38 cellular contexts compared by ENCODE assay signal in genomic region chr12:57039016-57039798, GRCh38. TPM values are rescaled to one million over a fixed set of nuclear protein-coding genes. Genes with fewer than 3 reads are reported as not detected.
"Had no signal": no experiment of that assay in that cellular context is flagged by ENCODE, and none has a peak within 500 bp of the region (broad histone marks: within the 10 kb centered on the region; RNA-seq: fewer than 3 reads in every experiment).

No MANE protein-coding gene starts in this region.

- H3K27ac Mint-ChIP-seq: activated B cell treated with CpG ODN at 0.5 μM for 24 hours; activated CD4-positive, alpha-beta memory T cell treated with anti-CD3 and anti-CD28 coated beads for 36 hours; activated naive CD4-positive, alpha-beta T cell treated with anti-CD3 and anti-CD28 coated beads for 36 hours; activated naive CD8-positive, alpha-beta T cell treated with anti-CD3 and anti-CD28 coated beads for 36 hours; activated T-helper 1 cell treated with anti-CD3 and anti-CD28 coated beads, Interleukin-12 subunit alpha, Interleukin-12 subunit beta, Interleukin-2, Interleukin-4 antibody, amounts not matched to agents 30 ng/mL and 10 ng/mL and 1 ng/mL, durations not matched to agents 14 hours and 24 hours and 36 hours had no signal

- H3K36me3 Mint-ChIP-seq: activated CD4-positive, alpha-beta memory T cell treated with anti-CD3 and anti-CD28 coated beads for 36 hours; activated naive CD8-positive, alpha-beta T cell treated with anti-CD3 and anti-CD28 coated beads for 36 hours had no signal

- H3K36me3 ChIP-seq: brain microvascular endothelial cell, cardiac muscle cell had no signal

- H3K9me3 Mint-ChIP-seq: activated B cell treated with CpG ODN at 0.5 μM for 24 hours; activated CD4-positive, alpha-beta memory T cell treated with anti-CD3 and anti-CD28 coated beads for 36 hours; activated naive CD4-positive, alpha-beta T cell treated with anti-CD3 and anti-CD28 coated beads for 36 hours; activated naive CD8-positive, alpha-beta T cell treated with anti-CD3 and anti-CD28 coated beads for 36 hours; activated T-cell treated with anti-CD3 and anti-CD28 coated beads, Interleukin-2, amount 50 U/mL, for 4 hours; activated T-helper 1 cell treated with anti-CD3 and anti-CD28 coated beads, Interleukin-12 subunit alpha, Interleukin-12 subunit beta, Interleukin-2, Interleukin-4 antibody, amounts not matched to agents 30 ng/mL and 10 ng/mL and 1 ng/mL, durations not matched to agents 14 hours and 24 hours and 36 hours; central memory CD8-positive, alpha-beta T cell had no signal

- H3K4me3 ChIP-seq: cardiac muscle cell, Peyer's patch had no signal

- H3K27me3 Mint-ChIP-seq: activated B cell treated with CpG ODN at 0.5 μM for 24 hours; activated CD4-positive, alpha-beta memory T cell treated with anti-CD3 and anti-CD28 coated beads for 36 hours had no signal

- H3K27ac ChIP-seq: brain microvascular endothelial cell, cardiac muscle cell, Peyer's patch, VCaP had no signal

- DNase-seq: activated B cell treated with CpG ODN at 0.5 μM for 24 hours; activated CD4-positive, alpha-beta memory T cell treated with anti-CD3 and anti-CD28 coated beads for 36 hours; activated CD4-positive, alpha-beta T cell treated with anti-CD3 and anti-CD28 coated beads for 4 hours; activated CD4-positive, alpha-beta T cell treated with anti-CD3 and anti-CD28 coated beads, Interleukin-2, amount 50 U/mL, for 1 hour; activated CD4-positive, CD25-positive, alpha-beta regulatory T cell treated with anti-CD3 and anti-CD28 coated beads, Interleukin-2, amount 50 U/mL, for 72 hours; activated CD8-positive, alpha-beta memory T cell treated with anti-CD3 and anti-CD28 coated beads, Interleukin-2, amount 50 U/mL, for 4 hours; activated gamma-delta T cell treated with Interleukin-2 at 50 U/mL for 16 hours; activated naive CD4-positive, alpha-beta T cell treated with anti-CD3 and anti-CD28 coated beads for 36 hours; activated naive CD8-positive, alpha-beta T cell treated with anti-CD3 and anti-CD28 coated beads for 36 hours; activated T-cell treated with anti-CD3 and anti-CD28 coated beads for 4 hours; activated T-cell treated with anti-CD3 and anti-CD28 coated beads, Interleukin-2, amount 50 U/mL, for 4 hours; amniotic stem cell; aorta; brain microvascular endothelial cell; MM.1S; MV-4-11; NCI-H1092; NCI-H1436 treated with DMSO at 0.1 percent for 48 hours; NCI-H1694 treated with DMSO at 0.1 percent for 48 hours; NCI-H2029; NCI-H345; NCI-H524 treated with DMSO at 0.1 percent for 48 hours; PC-3; Peyer's patch; RPMI8226; SHP77 treated with DMSO at 0.1 percent for 48 hours; SW 1271; T-helper 1 cell; T-helper 2 cell; T-helper 9 cell had no signal

- H3K4me1 ChIP-seq: Peyer's patch had no signal

- H3K4me3 Mint-ChIP-seq: activated B cell treated with CpG ODN at 0.5 μM for 24 hours; activated CD4-positive, alpha-beta memory T cell treated with anti-CD3 and anti-CD28 coated beads for 36 hours; activated naive CD4-positive, alpha-beta T cell treated with anti-CD3 and anti-CD28 coated beads for 36 hours; activated naive CD8-positive, alpha-beta T cell treated with anti-CD3 and anti-CD28 coated beads for 36 hours; activated T-cell treated with anti-CD3 and anti-CD28 coated beads, Interleukin-2, amount 50 U/mL, for 4 hours; activated T-helper 1 cell treated with anti-CD3 and anti-CD28 coated beads, Interleukin-12 subunit alpha, Interleukin-12 subunit beta, Interleukin-2, Interleukin-4 antibody, amounts not matched to agents 30 ng/mL and 10 ng/mL and 1 ng/mL, durations not matched to agents 14 hours and 24 hours and 36 hours; central memory CD8-positive, alpha-beta T cell had no signal

- H3K4me1 Mint-ChIP-seq: activated B cell treated with CpG ODN at 0.5 μM for 24 hours; activated naive CD8-positive, alpha-beta T cell treated with anti-CD3 and anti-CD28 coated beads for 36 hours; central memory CD8-positive, alpha-beta T cell had no signal

- H3K9me3 ChIP-seq: Peyer's patch had no signal

- ATAC-seq: activated T-cell treated with anti-CD3 and anti-CD28 coated beads, Interleukin-2, amount 50 U/mL, for 4 hours; PC-3; SK-N-SH treated with all-trans-retinoic acid at 6 μM for 48 hours had no signal

RNA-seq across cellular contexts. Expression of gene MYO1A, which starts 10.7 kb away (rescaled TPM):
- total RNA-seq: cardiac muscle cell, chondrocyte, NCI-H460, PC-3, SK-MEL-5 had no signal

RNA-seq across cellular contexts. Expression of gene TAC3, which starts 22.9 kb away (rescaled TPM):
- total RNA-seq: activated B cell treated with CpG ODN at 0.5 μM for 24 hours; activated CD4-positive, alpha-beta memory T cell treated with anti-CD3 and anti-CD28 coated beads for 36 hours; aorta; chondrocyte; NCI-H460; PC-3; SK-MEL-5 had no signal
